20 cellular contexts compared by ENCODE assay signal in the genomic region with DNA sequence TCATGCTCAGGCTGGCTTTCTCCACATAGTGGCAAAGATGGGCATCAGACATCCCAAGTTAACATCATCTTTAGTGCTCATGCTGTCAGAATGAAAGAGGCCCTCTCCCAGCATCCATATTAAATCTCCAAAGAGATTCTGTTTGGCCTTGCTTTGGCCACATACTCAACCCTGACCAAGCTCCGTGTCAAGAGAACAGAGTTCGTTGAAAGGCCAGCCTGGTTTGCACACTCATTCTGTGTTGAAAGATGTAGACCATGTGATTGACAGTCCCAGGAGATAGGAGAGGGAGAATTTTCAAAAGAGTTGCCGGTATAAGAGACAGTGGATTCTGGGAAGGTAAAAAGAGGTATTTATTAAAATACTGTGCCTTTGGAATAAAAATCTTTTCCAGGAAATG. TPM values are rescaled to one million over a fixed set of nuclear protein-coding genes. Genes with fewer than 3 reads are reported as not detected.
A peak's percentile ranks its signal among the peaks of the same experiment; 100 is the strongest.
DNase-seq lines count a peak whose midpoint lies in the region; ATAC-seq, FAIRE-seq and TF ChIP-seq lines count a peak whose summit lies in the region.
"Had no signal": no experiment of that assay in that cellular context is flagged by ENCODE, and none has a peak within 500 bp of the region (broad histone marks: within the 10 kb centered on the region; RNA-seq: fewer than 3 reads in every experiment).

No MANE protein-coding gene starts in this region.

- H3K4me1 Mint-ChIP-seq in MCF 10A (ENCODE audit: insufficient read depth, unreplicated experiment) = peaks cover 57% of the 10 kb centered on the region
- peaks cover 0 to 1% (median 0%) of the 10 kb centered on the region in 7 donors for H3K4me1 Mint-ChIP-seq in naive thymus-derived CD4-positive, alpha-beta T cell
- no peaks in the 10 kb centered on the region for H3K4me1 Mint-ChIP-seq in CD8-positive, alpha-beta T cell (ENCODE audit: low read depth)
- H3K4me1 Mint-ChIP-seq: activated naive CD8-positive, alpha-beta T cell treated with anti-CD3 and anti-CD28 coated beads, Interleukin-2, amount 10 ng/mL, durations not matched to agents 7 days and 5 days; stimulated activated effector memory CD8-positive, alpha-beta T cell treated with anti-CD3 and anti-CD28 coated beads, Interleukin-12 subunit alpha, Interleukin-12 subunit beta, amount 100 ng/mL, for 72 hours had no signal

- DNase-seq in MCF 10A (ENCODE audit: unreplicated experiment) (peak; percentile 66), breast epithelium (ENCODE audit: low spot score in 2 of 2) (no peak), astrocyte of the hippocampus (ENCODE audit: low read depth, low spot score) (peak; percentile 55), keratinocyte (ENCODE audit: low read depth, low spot score) (no peak), stromal cell of bone marrow (ENCODE audit: low read depth) (peak; percentile 84), tibial artery (no peak)
- no peak for DNase-seq in naive thymus-derived CD4-positive, alpha-beta T cell
- no peak for DNase-seq in CD8-positive, alpha-beta T cell
- DNase-seq: activated CD4-positive, alpha-beta T cell treated with anti-CD3 and anti-CD28 coated beads, Interleukin-2, amount 50 U/mL, for 48 hours; activated naive CD8-positive, alpha-beta T cell treated with anti-CD3 and anti-CD28 coated beads, Interleukin-2, amount 10 ng/mL, durations not matched to agents 7 days and 5 days; activated T-cell treated with anti-CD3 and anti-CD28 coated beads, Interleukin-2, amount 50 U/mL, for 4 hours; endodermal cell; NCI-H446; upper lobe of left lung had no signal

- no peak for FAIRE-seq in keratinocyte (lab: Jason Lieb, UNC)
- FAIRE-seq: GM12891, H54 had no signal

- BruUV-seq in MCF 10A (replicated peaks; lab: Mats Ljungman, UMichigan) = no TSS peak

- H3K4me3 Mint-ChIP-seq in MCF 10A (ENCODE audit: unreplicated experiment) = no peak overlapping the region
- no peak overlapping the region for H3K4me3 Mint-ChIP-seq in naive thymus-derived CD4-positive, alpha-beta T cell
- H3K4me3 Mint-ChIP-seq in CD8-positive, alpha-beta T cell = no peak overlapping the region
- H3K4me3 Mint-ChIP-seq: activated naive CD8-positive, alpha-beta T cell treated with anti-CD3 and anti-CD28 coated beads, Interleukin-2, amount 10 ng/mL, durations not matched to agents 7 days and 5 days; activated T-cell treated with anti-CD3 and anti-CD28 coated beads, Interleukin-2, amount 50 U/mL, for 4 hours; endodermal cell; neural progenitor cell; stimulated activated effector memory CD8-positive, alpha-beta T cell treated with anti-CD3 and anti-CD28 coated beads, Interleukin-12 subunit alpha, Interleukin-12 subunit beta, amount 100 ng/mL, for 72 hours had no signal

- H4K20me1 ChIP-seq in keratinocyte (ENCODE audit: control insufficient read depth, extremely low read depth, insufficient read depth, low read length) = no peaks in the 10 kb centered on the region

- intact Hi-C loops in MCF 10A (cut with micrococcal nuclease) = no loop called here
- intact Hi-C loops in breast epithelium (cut with DNase I; ENCODE audit: low total_unique reads) = no loop called here
- intact Hi-C loops in naive thymus-derived CD4-positive, alpha-beta T cell (cut with micrococcal nuclease) = no loop called here
- intact Hi-C loops in tibial artery (cut with DNase I; ENCODE audit: low total_unique reads) = no loop called here
- intact Hi-C loops in CD8-positive, alpha-beta T cell (cut with DNase I, micrococcal nuclease) = no loop called here

- peaks cover 21% of the 10 kb centered on the region for H3K36me3 Mint-ChIP-seq in MCF 10A (ENCODE audit: insufficient read depth, unreplicated experiment)
- H3K36me3 Mint-ChIP-seq in naive thymus-derived CD4-positive, alpha-beta T cell = no peaks in the 10 kb centered on the region
- no peaks in the 10 kb centered on the region for H3K36me3 Mint-ChIP-seq in CD8-positive, alpha-beta T cell
- H3K36me3 Mint-ChIP-seq: activated naive CD8-positive, alpha-beta T cell treated with anti-CD3 and anti-CD28 coated beads, Interleukin-2, amount 10 ng/mL, durations not matched to agents 7 days and 5 days; neural progenitor cell; stimulated activated effector memory CD8-positive, alpha-beta T cell treated with anti-CD3 and anti-CD28 coated beads, Interleukin-12 subunit alpha, Interleukin-12 subunit beta, amount 100 ng/mL, for 72 hours had no signal

- H3K27me3 ChIP-seq in breast epithelium (no peaks in the 10 kb centered on the region), keratinocyte (ENCODE audit: control insufficient read depth, extremely low read depth, insufficient read depth, low read length) (no peaks in the 10 kb centered on the region), tibial artery (no peaks in the 10 kb centered on the region)
- H3K27me3 ChIP-seq in naive thymus-derived CD4-positive, alpha-beta T cell (ENCODE audit: control insufficient read depth in 2 of 2, insufficient read depth in 2 of 2, low read length in 2 of 2) = no peaks in the 10 kb centered on the region
- no peaks in the 10 kb centered on the region for H3K27me3 ChIP-seq in CD8-positive, alpha-beta T cell (ENCODE audit: insufficient read depth, low read length)
- H3K27me3 ChIP-seq: neural progenitor cell, upper lobe of left lung had no signal

- POLR2A ChIA-PET in MCF 10A (lab: Yijun Ruan, JAX) = interaction anchor here (0.6 to 4.9 kb wide), 12 partner anchors 7 to 192 kb away, joined by 3 to 101 read pairs (median 4); partner anchors contain the start of genes CAPZA2, CAV2 and MET
- POLR2A ChIA-PET in naive thymus-derived CD4-positive, alpha-beta T cell (lab: Charles Lee) = no interaction called here
- POLR2A ChIA-PET in CD8-positive, alpha-beta T cell (lab: Charles Lee) = no interaction called here

- TF ChIP-seq CTCF in MCF 10A (IDR thresholded peaks at IDR 0.05; ENCODE audit: unreplicated experiment) = no peak
- TF ChIP-seq CTCF in breast epithelium (IDR thresholded peaks at IDR 0.05) = no peak
- TF ChIP-seq CTCF in keratinocyte (optimal IDR thresholded peaks at IDR 0.05 in 1 of 3, IDR thresholded peaks at IDR 0.05 in 1 of 3, conservative IDR thresholded peaks at IDR 0.05 in 1 of 3; ENCODE audit: extremely low read depth in 1 of 3, insufficient read depth in 2 of 3, low read length in 3 of 3) = no peak
- TF ChIP-seq CTCF in tibial artery (IDR thresholded peaks at IDR 0.05) = no peak
- no peak for TF ChIP-seq CTCF in CD8-positive, alpha-beta T cell (IDR thresholded peaks at IDR 0.05)

- no peaks in the 10 kb centered on the region for H3K27me3 Mint-ChIP-seq in MCF 10A (ENCODE audit: insufficient read depth, unreplicated experiment)
- peaks cover 5 to 13% (median 6%) of the 10 kb centered on the region in 5 donors for H3K27me3 Mint-ChIP-seq in naive thymus-derived CD4-positive, alpha-beta T cell
- peaks cover 9% of the 10 kb centered on the region for H3K27me3 Mint-ChIP-seq in CD8-positive, alpha-beta T cell (ENCODE audit: low read depth)

- H3K27ac Mint-ChIP-seq in MCF 10A (ENCODE audit: low read depth, unreplicated experiment) = peak overlapping the region; percentile 76
- H3K27ac Mint-ChIP-seq in naive thymus-derived CD4-positive, alpha-beta T cell = no peak overlapping the region
- no peak overlapping the region for H3K27ac Mint-ChIP-seq in CD8-positive, alpha-beta T cell
- H3K27ac Mint-ChIP-seq: activated naive CD8-positive, alpha-beta T cell treated with anti-CD3 and anti-CD28 coated beads, Interleukin-2, amount 10 ng/mL, durations not matched to agents 7 days and 5 days; endodermal cell; neural progenitor cell; stimulated activated effector memory CD8-positive, alpha-beta T cell treated with anti-CD3 and anti-CD28 coated beads, Interleukin-12 subunit alpha, Interleukin-12 subunit beta, amount 100 ng/mL, for 72 hours had no signal

- H3K36me3 ChIP-seq in breast epithelium = no peaks in the 10 kb centered on the region
- H3K36me3 ChIP-seq in keratinocyte (ENCODE audit: control insufficient read depth in 2 of 2, extremely low read depth in 1 of 2, insufficient read depth in 2 of 2, low read length in 2 of 2) = peaks cover 7 to 35% of the 10 kb centered on the region in 2 experiments
- no peaks in the 10 kb centered on the region for H3K36me3 ChIP-seq in naive thymus-derived CD4-positive, alpha-beta T cell (ENCODE audit: control insufficient read depth in 2 of 3, insufficient read depth in 3 of 3, low read length in 3 of 3)
- H3K36me3 ChIP-seq in tibial artery = no peaks in the 10 kb centered on the region
- H3K36me3 ChIP-seq in CD8-positive, alpha-beta T cell (ENCODE audit: insufficient read depth, low read length) = no peaks in the 10 kb centered on the region
- H3K36me3 ChIP-seq: neural progenitor cell, upper lobe of left lung had no signal

- H3K79me2 ChIP-seq in keratinocyte (ENCODE audit: control insufficient read depth, insufficient read depth, low read length) = peaks cover 69% of the 10 kb centered on the region

- CTCF ChIA-PET in MCF 10A (lab: Yijun Ruan, JAX) = interaction anchor here (0.9 to 2.1 kb wide), 4 partner anchors 17 to 114 kb away, joined by 3 to 5 read pairs (median 4); no protein-coding TSS in a partner anchor
- CTCF ChIA-PET in naive thymus-derived CD4-positive, alpha-beta T cell (lab: Charles Lee) = no interaction called here
- CTCF ChIA-PET in CD8-positive, alpha-beta T cell (lab: Charles Lee) = no interaction called here

- H3K9me1 ChIP-seq in keratinocyte (ENCODE audit: control insufficient read depth, extremely low read depth, insufficient read depth, low read length) = no peaks in the 10 kb centered on the region

- H3K9me3 ChIP-seq in breast epithelium = no peaks in the 10 kb centered on the region
- no peaks in the 10 kb centered on the region for H3K9me3 ChIP-seq in keratinocyte (ENCODE audit: control insufficient read depth, low read depth, low read length)
- no peaks in the 10 kb centered on the region for H3K9me3 ChIP-seq in naive thymus-derived CD4-positive, alpha-beta T cell (ENCODE audit: control insufficient read depth in 2 of 3, low read length in 3 of 3)
- no peaks in the 10 kb centered on the region for H3K9me3 ChIP-seq in tibial artery
- no peaks in the 10 kb centered on the region for H3K9me3 ChIP-seq in CD8-positive, alpha-beta T cell (ENCODE audit: low read length)
- H3K9me3 ChIP-seq: upper lobe of left lung had no signal

- TF ChIP-seq POLR2A in breast epithelium (IDR thresholded peaks at IDR 0.05) = no peak

- no peak overlapping the region for H3K4me2 ChIP-seq in keratinocyte (ENCODE audit: control insufficient read depth, extremely low read depth, insufficient read depth, low read depth, low read length)
- H3K4me2 ChIP-seq: neural progenitor cell had no signal

- dilution Hi-C loops in keratinocyte (cut with MboI; ENCODE audit: extremely low pct_ligation_motif_present, low sequenced_read_pairs) = no loop called here

- H2AFZ ChIP-seq in keratinocyte (ENCODE audit: control insufficient read depth, low read length) = no peak overlapping the region
- H2AFZ ChIP-seq: neural progenitor cell had no signal

- H3K27ac ChIP-seq in breast epithelium = peak overlapping the region in 1 of 2 donors; percentile 6
- peak overlapping the region; percentile 94 for H3K27ac ChIP-seq in keratinocyte (ENCODE audit: control insufficient read depth, insufficient read depth, low read length)
- H3K27ac ChIP-seq in naive thymus-derived CD4-positive, alpha-beta T cell (ENCODE audit: low read depth, low read length) = no peak overlapping the region
- no peak overlapping the region for H3K27ac ChIP-seq in tibial artery
- no peak overlapping the region for H3K27ac ChIP-seq in CD8-positive, alpha-beta T cell (ENCODE audit: low read depth, low read length)
- H3K27ac ChIP-seq: neural progenitor cell, upper lobe of left lung had no signal

- H3K4me3 ChIP-seq in breast epithelium (no peak overlapping the region), keratinocyte (ENCODE audit: control insufficient read depth in 2 of 3, extremely low read depth in 1 of 3, insufficient read depth in 2 of 3, low read depth in 1 of 3, low read length in 3 of 3) (no peak overlapping the region), tibial artery (no peak overlapping the region)
- no peak overlapping the region for H3K4me3 ChIP-seq in naive thymus-derived CD4-positive, alpha-beta T cell (ENCODE audit: low read length)
- no peak overlapping the region for H3K4me3 ChIP-seq in CD8-positive, alpha-beta T cell (ENCODE audit: low read depth, low read length)
- H3K4me3 ChIP-seq: neural progenitor cell, skin epidermis, upper lobe of left lung had no signal

- no peaks in the 10 kb centered on the region for H3K9me3 Mint-ChIP-seq in MCF 10A (ENCODE audit: unreplicated experiment)
- H3K9me3 Mint-ChIP-seq in naive thymus-derived CD4-positive, alpha-beta T cell = peaks cover 0 to 3% (median 0%) of the 10 kb centered on the region in 11 donors
- no peaks in the 10 kb centered on the region for H3K9me3 Mint-ChIP-seq in CD8-positive, alpha-beta T cell
- H3K9me3 Mint-ChIP-seq: activated naive CD8-positive, alpha-beta T cell treated with anti-CD3 and anti-CD28 coated beads, Interleukin-2, amount 10 ng/mL, durations not matched to agents 7 days and 5 days; activated T-cell treated with anti-CD3 and anti-CD28 coated beads, Interleukin-2, amount 50 U/mL, for 4 hours; endodermal cell; neural progenitor cell; stimulated activated effector memory CD8-positive, alpha-beta T cell treated with anti-CD3 and anti-CD28 coated beads, Interleukin-12 subunit alpha, Interleukin-12 subunit beta, amount 100 ng/mL, for 72 hours had no signal

- H3K9ac ChIP-seq in keratinocyte (ENCODE audit: control insufficient read depth, extremely low read depth, insufficient read depth, low read length) = no peak overlapping the region
- H3K9ac ChIP-seq: neural progenitor cell had no signal

- ATAC-seq in naive thymus-derived CD4-positive, alpha-beta T cell = no peak
- no peak for ATAC-seq in CD8-positive, alpha-beta T cell
- ATAC-seq: activated T-cell treated with anti-CD3 and anti-CD28 coated beads, Interleukin-2, amount 50 U/mL, for 4 hours; stimulated activated effector memory CD8-positive, alpha-beta T cell treated with anti-CD3 and anti-CD28 coated beads, Interleukin-12 subunit alpha, Interleukin-12 subunit beta, amount 100 ng/mL, for 72 hours had no signal

- H3K4me1 ChIP-seq in breast epithelium (peaks cover 0 to 4% of the 10 kb centered on the region in 2 donors), keratinocyte (ENCODE audit: control insufficient read depth, extremely low read depth, insufficient read depth, low read length) (peaks cover 78% of the 10 kb centered on the region), tibial artery (peaks cover 0 to 8% (median 2%) of the 10 kb centered on the region in 4 donors)
- no peaks in the 10 kb centered on the region for H3K4me1 ChIP-seq in naive thymus-derived CD4-positive, alpha-beta T cell (ENCODE audit: control insufficient read depth in 2 of 2, insufficient read depth in 2 of 2, low read length in 2 of 2)
- H3K4me1 ChIP-seq in CD8-positive, alpha-beta T cell (ENCODE audit: insufficient read depth, low read length) = no peaks in the 10 kb centered on the region

RNA-seq across cellular contexts. Expression of gene MET, which starts 19.7 kb away (rescaled TPM):
- 129 and 154 TPM in 2 replicates for total RNA-seq in MCF 10A (2022)
- 10 to 100 TPM; 25.8 to 85.6 (median 40.6) TPM for total RNA-seq in breast epithelium
- 99.8 to 119 TPM (median 117 TPM) in 3 replicates for polyA plus RNA-seq in keratinocyte
- polyA plus RNA-seq in keratinocyte (2011; ENCODE audit: low read depth) = 34.1 TPM
- polyA plus RNA-seq in keratinocyte (2011; cell fraction: cytosol; rRNA removed) = 24.7 and 50.5 TPM in 2 replicates
- polyA plus RNA-seq in keratinocyte (2011; cell fraction: nucleus; rRNA removed) = 132 and 150 TPM in 2 replicates
- 32.0 and 81.0 TPM in 2 replicates for polyA plus RNA-seq in keratinocyte (2012; ENCODE audit: low replicate concordance)
- 224 to 424 TPM (median 361 TPM) in 3 replicates for polyA minus RNA-seq in keratinocyte
- polyA minus RNA-seq in keratinocyte (2011; cell fraction: cytosol; rRNA and poly(A)+ RNA removed) = 122 TPM
- polyA minus RNA-seq in keratinocyte (2011; cell fraction: nucleus; rRNA and poly(A)+ RNA removed) = 390 and 658 TPM in 2 replicates
- total RNA-seq in naive thymus-derived CD4-positive, alpha-beta T cell = 1 to 10 TPM in 1 of 5 experiments, under 1 TPM in 2, not detected in 2; 0.19 to 1.0 (median 0.73) TPM
- polyA plus RNA-seq in naive thymus-derived CD4-positive, alpha-beta T cell = not detected
- not detected for total RNA-seq in CD8-positive, alpha-beta T cell
- total RNA-seq: activated naive CD8-positive, alpha-beta T cell treated with anti-CD3 and anti-CD28 coated beads, Interleukin-2, amount 10 ng/mL, durations not matched to agents 7 days and 5 days; OCI-LY7 had no signal

Comparison
In these comparisons a context has a peak if more than half of its experiments do, and no peak if none do; other contexts are left out.
1. DNase-seq: peak in MCF 10A (single experiment), astrocyte of the hippocampus (single experiment) and stromal cell of bone marrow (single experiment); none in breast epithelium (0 of 2), keratinocyte (single experiment), naive thymus-derived CD4-positive, alpha-beta T cell (0 of 9), tibial artery (0 of 2) and CD8-positive, alpha-beta T cell (0 of 7).
2. RNA of gene MET, which starts 19.7 kb away (total RNA-seq): 129 to 154 TPM in MCF 10A and 25.8 to 85.6 TPM in breast epithelium; 0.19 to 1.0 TPM in naive thymus-derived CD4-positive, alpha-beta T cell and not detected in CD8-positive, alpha-beta T cell; every median in the first group is over 10 times any median in the second.